ENCODE assay signal across 28 cellular contexts in genomic region chr6:93586316-93586715, GRCh38.
"Had no signal": no experiment of that assay in that cellular context is flagged by ENCODE, and none has a peak within 500 bp of the region (broad histone marks: within the 10 kb centered on the region; RNA-seq: fewer than 3 reads in every experiment).

No MANE protein-coding gene starts in this region.

- H3K27ac ChIP-seq: left lung, neutrophil, parathyroid adenoma, psoas muscle, right atrium auricular region, right lobe of liver, tibial nerve, uterus had no signal

- H3K4me3 ChIP-seq: left lung, lung, mucosa of descending colon, psoas muscle, right atrium auricular region, right lobe of liver, smooth muscle cell, tibial nerve, uterus had no signal

- H3K27me3 Mint-ChIP-seq: naive thymus-derived CD4-positive, alpha-beta T cell; natural killer cell treated with Interleukin-12 subunit alpha and Interleukin-12 subunit beta and Interleukin-15 and Interleukin-18, amount 100 ng/mL, for 72 hours; stimulated activated memory B cell treated with anti-CD40 and anti-IgM and Interleukin-4, amounts not matched to agents 10 μg/mL and 1 μg/mL and 100 μg/mL, for 72 hours; stimulated activated naive CD8-positive, alpha-beta T cell treated with anti-CD3 and anti-CD28 coated beads, Interleukin-15, amount 100 ng/mL, for 72 hours; type B pancreatic cell had no signal

- H3K9me3 Mint-ChIP-seq: type B pancreatic cell had no signal

- H3K4me1 ChIP-seq: left lung, parathyroid adenoma, psoas muscle, right atrium auricular region, right lobe of liver, tibial nerve, uterus had no signal

- H3K36me3 Mint-ChIP-seq: naive thymus-derived CD4-positive, alpha-beta T cell; natural killer cell treated with Interleukin-12 subunit alpha and Interleukin-12 subunit beta and Interleukin-15 and Interleukin-18, amount 100 ng/mL, for 72 hours; stimulated activated memory B cell treated with anti-CD40 and anti-IgM and Interleukin-4, amounts not matched to agents 10 μg/mL and 1 μg/mL and 100 μg/mL, for 72 hours; type B pancreatic cell had no signal

- H3K4me3 Mint-ChIP-seq: naive thymus-derived CD4-positive, alpha-beta T cell; natural killer cell treated with Interleukin-12 subunit alpha and Interleukin-12 subunit beta and Interleukin-15 and Interleukin-18, amount 100 ng/mL, for 72 hours; neural crest cell; stimulated activated memory B cell treated with anti-CD40 and anti-IgM and Interleukin-4, amounts not matched to agents 10 μg/mL and 1 μg/mL and 100 μg/mL, for 72 hours; stimulated activated naive CD8-positive, alpha-beta T cell treated with anti-CD3 and anti-CD28 coated beads, Interleukin-15, amount 100 ng/mL, for 72 hours; type B pancreatic cell had no signal

- DNase-seq: head of caudate nucleus; hippocampal formation; left cardiac atrium; left lung; midbrain; mucosa of descending colon; naive thymus-derived CD4-positive, alpha-beta T cell; occipital lobe; psoas muscle; right lobe of liver; stimulated activated CD4-positive, alpha-beta T cell treated with anti-CD3 and anti-CD28 coated beads, Interleukin-1b, Interleukin-23, amount 100 ng/mL, for 48 hours; stimulated activated CD4-positive, alpha-beta T cell treated with anti-CD3 and anti-CD28 coated beads, Interleukin-2, amount 100 ng/mL, for 48 hours; stimulated activated CD4-positive, alpha-beta T cell treated with anti-CD3 and anti-CD28 coated beads, Interleukin-4, amount 100 ng/mL, for 4 hours; stimulated activated CD8-positive, alpha-beta memory T cell treated with anti-CD3 and anti-CD28 coated beads, Interleukin-4, amount 100 ng/mL, for 48 hours; stimulated activated naive CD4-positive, alpha-beta T cell treated with Interleukin-2 at 50 U/mL for 16 hours; stimulated activated naive CD8-positive, alpha-beta T cell treated with anti-CD3 and anti-CD28 coated beads, Interleukin-15, amount 100 ng/mL, for 72 hours; substantia nigra; uterus had no signal

- H3K4me1 Mint-ChIP-seq: naive thymus-derived CD4-positive, alpha-beta T cell; stimulated activated memory B cell treated with anti-CD40 and anti-IgM and Interleukin-4, amounts not matched to agents 10 μg/mL and 1 μg/mL and 100 μg/mL, for 72 hours; stimulated activated naive CD8-positive, alpha-beta T cell treated with anti-CD3 and anti-CD28 coated beads, Interleukin-15, amount 100 ng/mL, for 72 hours had no signal

- ATAC-seq: left cardiac atrium; left lung; mucosa of descending colon; naive thymus-derived CD4-positive, alpha-beta T cell; natural killer cell treated with Interleukin-12 subunit alpha and Interleukin-12 subunit beta and Interleukin-15 and Interleukin-18, amount 100 ng/mL, for 72 hours; psoas muscle; right lobe of liver; stimulated activated memory B cell treated with anti-CD40 and anti-IgM and Interleukin-4, amounts not matched to agents 10 μg/mL and 1 μg/mL and 100 μg/mL, for 72 hours; stimulated activated naive CD8-positive, alpha-beta T cell treated with anti-CD3 and anti-CD28 coated beads, Interleukin-15, amount 100 ng/mL, for 72 hours had no signal

- H3K27me3 ChIP-seq: left lung, neutrophil, right atrium auricular region, right lobe of liver, tibial nerve, uterus had no signal

- H3K27ac Mint-ChIP-seq: naive thymus-derived CD4-positive, alpha-beta T cell; natural killer cell treated with Interleukin-12 subunit alpha and Interleukin-12 subunit beta and Interleukin-15 and Interleukin-18, amount 100 ng/mL, for 72 hours; stimulated activated memory B cell treated with anti-CD40 and anti-IgM and Interleukin-4, amounts not matched to agents 10 μg/mL and 1 μg/mL and 100 μg/mL, for 72 hours; stimulated activated naive CD8-positive, alpha-beta T cell treated with anti-CD3 and anti-CD28 coated beads, Interleukin-15, amount 100 ng/mL, for 72 hours; type B pancreatic cell had no signal
